Comparison of ENCODE assay signal across 9 cellular contexts in the genomic region with DNA sequence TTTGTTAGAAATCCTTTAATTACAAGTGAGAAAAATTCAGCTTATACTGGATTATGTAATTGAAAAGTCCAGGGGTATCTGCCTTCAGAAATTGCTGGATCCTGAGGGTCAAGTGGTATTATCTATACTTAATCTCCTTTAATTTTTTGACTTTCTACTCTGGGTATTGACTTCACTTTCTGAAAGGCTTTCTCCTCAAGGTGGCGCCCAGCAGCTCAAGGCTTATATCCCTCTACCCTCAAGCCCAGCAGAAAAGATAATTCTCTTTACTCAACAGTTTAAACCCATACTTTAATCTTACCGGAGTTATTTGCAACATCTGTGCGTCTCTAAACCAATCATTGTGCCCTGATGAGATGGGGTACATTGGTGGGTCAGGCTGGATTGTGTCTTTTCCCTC.
A peak's percentile ranks its signal among the peaks of the same experiment; 100 is the strongest.
DNase-seq lines count a peak whose midpoint lies in the region; ATAC-seq, FAIRE-seq and TF ChIP-seq lines count a peak whose summit lies in the region.
"Had no signal": no experiment of that assay in that cellular context is flagged by ENCODE, and none has a peak within 500 bp of the region (broad histone marks: within the 10 kb centered on the region; RNA-seq: fewer than 3 reads in every experiment).

No MANE protein-coding gene starts in this region.

- no peaks in the 10 kb centered on the region for H3K27me3 ChIP-seq in H7 (ENCODE audit: control insufficient read depth, insufficient read depth, low read length)

- no peak for ATAC-seq in HG03039 (IDR thresholded peaks at IDR 0.05; ENCODE audit: unreplicated experiment)
- ATAC-seq in activated T-helper 17 cell treated with anti-CD3 and anti-CD28 coated beads, Interleukin-2, amount 50 U/mL, for 72 hours (replicated peaks): no peak
- no peak for ATAC-seq in GM18511 (IDR thresholded peaks at IDR 0.05; ENCODE audit: unreplicated experiment)

- no peaks in the 10 kb centered on the region for H3K36me3 Mint-ChIP-seq in activated T-helper 17 cell treated with anti-CD3 and anti-CD28 coated beads, Interleukin-2, amount 50 U/mL, for 72 hours (ENCODE audit: low read depth)

- H3K36me3 ChIP-seq in H7 (replicated peaks; ENCODE audit: control insufficient read depth, insufficient read depth, low read length): peaks cover 1% of the 10 kb centered on the region; the same call in 1 of the 2 replicates

- no peaks in the 10 kb centered on the region for H3K9me3 Mint-ChIP-seq in activated T-helper 17 cell treated with anti-CD3 and anti-CD28 coated beads, Interleukin-2, amount 50 U/mL, for 72 hours

- peaks cover 5% of the 10 kb centered on the region for H3K4me1 Mint-ChIP-seq in activated T-helper 17 cell treated with anti-CD3 and anti-CD28 coated beads, Interleukin-2, amount 50 U/mL, for 72 hours

- TF ChIP-seq CTCF in D721Med (IDR thresholded peaks at IDR 0.05; ENCODE audit: insufficient read depth, missing control alignments): peak; percentile 54

- H3K27me3 Mint-ChIP-seq in activated T-helper 17 cell treated with anti-CD3 and anti-CD28 coated beads, Interleukin-2, amount 50 U/mL, for 72 hours: peaks cover 10% of the 10 kb centered on the region

- no peak overlapping the region for H3K4me3 Mint-ChIP-seq in activated T-helper 17 cell treated with anti-CD3 and anti-CD28 coated beads, Interleukin-2, amount 50 U/mL, for 72 hours

- no peak for FAIRE-seq in D721Med (lab: Jason Lieb, UNC)

- H3K4me3 ChIP-seq in H7 (ENCODE audit: insufficient read depth, low read depth, low read length): no peak overlapping the region

- DNase-seq in D721Med (ENCODE audit: insufficient read length, low spot score) (no peak), H7 (peak; percentile 58), SW480 (ENCODE audit: low spot score) (peak; percentile 22), iPS-NIHi7 (ENCODE audit: extremely low spot score) (peak; percentile 30)
- DNase-seq in activated CD4-positive, alpha-beta T cell treated with anti-CD3 and anti-CD28 coated beads, Interleukin-2, amount 50 U/mL, for 1 hour: no peak
- DNase-seq: T1000 had no signal

- H3K27ac Mint-ChIP-seq in activated T-helper 17 cell treated with anti-CD3 and anti-CD28 coated beads, Interleukin-2, amount 50 U/mL, for 72 hours: no peak overlapping the region

Comparison
In these comparisons a context has a peak if more than half of its experiments do, and no peak if none do; other contexts are left out.
1. DNase-seq: peak in H7 (single experiment), SW480 (single experiment) and iPS-NIHi7 (single experiment); none in D721Med (single experiment) and activated CD4-positive, alpha-beta T cell treated with anti-CD3 and anti-CD28 coated beads, Interleukin-2, amount 50 U/mL, for 1 hour (single experiment).